ENCODE assay signal across 23 cellular contexts in the genomic region with DNA sequence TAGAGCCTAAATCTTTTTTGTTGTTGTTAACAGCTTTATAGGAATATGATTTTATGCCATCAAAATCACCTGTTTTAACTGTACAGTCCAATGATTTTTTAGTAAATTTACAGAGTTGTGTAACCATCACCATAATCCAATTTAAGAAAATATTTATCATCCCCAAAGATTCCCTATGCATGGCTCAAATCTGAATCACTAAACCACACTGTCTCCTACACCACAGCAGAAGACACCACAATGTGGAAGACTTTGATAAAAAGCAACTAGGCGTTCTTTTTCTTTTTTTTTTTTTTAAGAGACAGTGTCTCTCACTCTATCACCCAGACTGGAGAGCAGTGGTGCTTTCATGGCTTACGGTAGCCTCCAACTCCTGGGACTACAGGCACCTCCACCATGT.
"Had no signal": no experiment of that assay in that cellular context is flagged by ENCODE, and none has a peak within 500 bp of the region (broad histone marks: within the 10 kb centered on the region; RNA-seq: fewer than 3 reads in every experiment).

No MANE protein-coding gene starts in this region.

- H3K4me3 ChIP-seq: esophagus muscularis mucosa, lower lobe of right lung, neural progenitor cell, pancreas, sigmoid colon had no signal

- H3K27ac ChIP-seq: esophagus muscularis mucosa, foreskin keratinocyte, lower lobe of right lung, neural progenitor cell, pancreas, sigmoid colon had no signal

- H3K4me3 Mint-ChIP-seq: activated CD4-positive, alpha-beta T cell treated with anti-CD3 and anti-CD28 coated beads, Interleukin-2, amount 10 ng/mL, durations not matched to agents 24 days and 14 days; activated T-cell treated with anti-CD3 and anti-CD28 coated beads, Interleukin-2, amount 50 U/mL, for 72 hours; brain; central memory CD8-positive, alpha-beta T cell; immature natural killer cell; naive B cell; neural progenitor cell; stimulated activated effector memory CD8-positive, alpha-beta T cell treated with anti-CD3 and anti-CD28 coated beads, Interleukin-12 subunit alpha, Interleukin-12 subunit beta, amount 100 ng/mL, for 72 hours had no signal

- DNase-seq: activated CD4-positive, alpha-beta T cell treated with anti-CD3 and anti-CD28 coated beads, Interleukin-2, amount 10 ng/mL, durations not matched to agents 24 days and 14 days; activated CD4-positive, CD25-positive, alpha-beta regulatory T cell; activated CD8-positive, alpha-beta memory T cell treated with anti-CD3 and anti-CD28 coated beads, Interleukin-2, amount 50 U/mL, for 48 hours; activated gamma-delta T cell; activated T-cell treated with anti-CD3 and anti-CD28 coated beads, Interleukin-2, amount 50 U/mL, for 72 hours; amygdala; cortex of kidney; effector CD4-positive, alpha-beta T cell; immature natural killer cell; left colon; lower lobe of right lung; naive B cell; pancreas; sigmoid colon; stimulated activated CD4-positive, alpha-beta T cell treated with anti-CD3 and anti-CD28 coated beads, Interleukin-12 subunit alpha, Interleukin-12 subunit beta, amount 100 ng/mL, for 4 hours; stimulated activated CD4-positive, alpha-beta T cell treated with anti-CD3 and anti-CD28 coated beads, Interleukin-2, amount 100 ng/mL, for 24 hours had no signal

- H3K9me3 ChIP-seq: esophagus muscularis mucosa, lower lobe of right lung, pancreas, sigmoid colon had no signal

- H3K4me2 ChIP-seq: neural progenitor cell had no signal

- H3K27me3 Mint-ChIP-seq: central memory CD8-positive, alpha-beta T cell; naive B cell had no signal

- H3K9me3 Mint-ChIP-seq: activated CD4-positive, alpha-beta T cell treated with anti-CD3 and anti-CD28 coated beads, Interleukin-2, amount 10 ng/mL, durations not matched to agents 24 days and 14 days; activated naive CD4-positive, alpha-beta T cell treated with anti-CD3 and anti-CD28 coated beads, Interleukin-2, amount 50 U/mL, for 72 hours; activated T-cell treated with anti-CD3 and anti-CD28 coated beads, Interleukin-2, amount 50 U/mL, for 72 hours; brain; central memory CD8-positive, alpha-beta T cell; naive B cell; neural progenitor cell; stimulated activated effector memory CD8-positive, alpha-beta T cell treated with anti-CD3 and anti-CD28 coated beads, Interleukin-12 subunit alpha, Interleukin-12 subunit beta, amount 100 ng/mL, for 72 hours had no signal

- H2AFZ ChIP-seq: neural progenitor cell had no signal

- H3K27ac Mint-ChIP-seq: activated CD4-positive, alpha-beta T cell treated with anti-CD3 and anti-CD28 coated beads, Interleukin-2, amount 10 ng/mL, durations not matched to agents 24 days and 14 days; activated naive CD4-positive, alpha-beta T cell treated with anti-CD3 and anti-CD28 coated beads, Interleukin-2, amount 50 U/mL, for 72 hours; activated T-cell treated with anti-CD3 and anti-CD28 coated beads, Interleukin-2, amount 50 U/mL, for 72 hours; brain; immature natural killer cell; neural progenitor cell; stimulated activated effector memory CD8-positive, alpha-beta T cell treated with anti-CD3 and anti-CD28 coated beads, Interleukin-12 subunit alpha, Interleukin-12 subunit beta, amount 100 ng/mL, for 72 hours had no signal

- H3K36me3 Mint-ChIP-seq: activated naive CD4-positive, alpha-beta T cell treated with anti-CD3 and anti-CD28 coated beads, Interleukin-2, amount 50 U/mL, for 72 hours; brain; immature natural killer cell; naive B cell; neural progenitor cell; stimulated activated effector memory CD8-positive, alpha-beta T cell treated with anti-CD3 and anti-CD28 coated beads, Interleukin-12 subunit alpha, Interleukin-12 subunit beta, amount 100 ng/mL, for 72 hours had no signal

- H3K4me1 ChIP-seq: esophagus muscularis mucosa, foreskin keratinocyte, lower lobe of right lung, pancreas, sigmoid colon had no signal

- H3K9ac ChIP-seq: neural progenitor cell had no signal

- H3K36me3 ChIP-seq: esophagus muscularis mucosa, lower lobe of right lung, neural progenitor cell, pancreas, sigmoid colon had no signal

- H3K4me1 Mint-ChIP-seq: activated CD4-positive, alpha-beta T cell treated with anti-CD3 and anti-CD28 coated beads, Interleukin-2, amount 10 ng/mL, durations not matched to agents 24 days and 14 days; brain; central memory CD8-positive, alpha-beta T cell; stimulated activated effector memory CD8-positive, alpha-beta T cell treated with anti-CD3 and anti-CD28 coated beads, Interleukin-12 subunit alpha, Interleukin-12 subunit beta, amount 100 ng/mL, for 72 hours had no signal

- H3K27me3 ChIP-seq: esophagus muscularis mucosa, foreskin keratinocyte, neural progenitor cell, pancreas, sigmoid colon had no signal
